ENCODE assay signal across 8 cellular contexts in the genomic region with DNA sequence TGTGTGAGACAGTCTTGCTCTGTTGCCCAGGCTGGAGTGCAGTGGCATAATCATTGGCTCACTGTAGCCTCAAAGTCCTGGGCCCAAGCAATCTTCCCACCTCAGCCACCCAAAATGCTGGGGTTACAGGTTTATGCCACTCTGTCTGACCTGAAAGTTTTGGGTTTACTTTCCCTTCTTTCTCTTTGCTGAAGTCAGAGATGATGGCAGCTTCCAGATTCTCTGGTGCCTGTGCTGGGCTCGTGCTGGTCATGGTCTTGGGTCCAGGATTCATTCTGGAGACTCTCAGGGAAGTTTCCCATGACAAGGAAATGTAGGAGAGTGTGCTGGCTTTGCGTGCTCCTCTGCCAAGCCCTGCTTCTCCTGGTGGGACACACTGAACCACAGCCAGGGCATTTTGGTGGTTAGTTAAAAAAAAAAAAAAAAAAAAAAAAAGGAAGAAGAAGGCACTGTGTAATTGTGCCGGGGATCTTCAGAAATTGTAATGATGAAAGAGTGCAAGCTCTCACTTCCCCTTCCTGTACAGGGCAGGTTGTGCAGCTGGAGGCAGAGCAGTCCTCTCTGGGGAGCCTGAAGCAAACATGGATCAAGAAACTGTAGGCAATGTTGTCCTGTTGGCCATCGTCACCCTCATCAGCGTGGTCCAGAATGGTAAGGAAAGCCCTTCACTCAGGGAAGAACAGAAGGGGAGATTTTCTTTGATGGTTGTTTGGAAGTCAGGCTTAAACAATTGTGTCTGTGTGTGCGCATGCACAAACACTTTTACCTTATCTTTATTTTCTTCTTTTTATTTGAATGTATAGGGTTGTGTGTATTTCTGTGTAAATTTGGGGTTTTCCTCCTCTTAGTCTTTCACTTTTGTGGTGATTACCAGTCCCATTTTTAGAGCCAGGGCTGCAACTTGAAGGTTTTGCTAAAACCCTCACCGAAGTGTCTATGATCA. TPM values are rescaled to one million over a fixed set of nuclear protein-coding genes. Genes with fewer than 3 reads are reported as not detected.
DNase-seq lines count a peak whose midpoint lies in the region; ATAC-seq and TF ChIP-seq lines count a peak whose summit lies in the region.

A gene (plus strand): TSS at position 519 of the 943 bp plus-strand sequence. CDS start 63 bp downstream, at position 582.

- ATAC-seq in activated CD4-positive, CD25-positive, alpha-beta regulatory T cell treated with anti-CD3 and anti-CD28 coated beads, Interleukin-2, amount 50 U/mL, for 24 hours: peak; percentile 15 to 21
- peak; percentile 62 for ATAC-seq in HG02970 (IDR thresholded peaks at IDR 0.05; ENCODE audit: low FRiP score, unreplicated experiment)

- no peaks in the 10 kb centered on the region for H3K9me3 ChIP-seq in Peyer's patch

- H3K27ac ChIP-seq in Peyer's patch (peak within 1 kb of the TSS; percentile 43 to 75 (median 56)), dorsolateral prefrontal cortex (peak within 1 kb of the TSS in 4 of 59 donors; percentile 21 to 36 (median 29))

- intact Hi-C loops in dorsolateral prefrontal cortex (cut with DNase I): no loop called here

- H3K4me1 ChIP-seq in Peyer's patch: peaks cover 0 to 11% (median 5%) of the 10 kb centered on the region in 4 donors

- H3K4me3 ChIP-seq in Peyer's patch (peak within 1 kb of the TSS; percentile 14 to 32 (median 26)), dorsolateral prefrontal cortex (peak within 1 kb of the TSS in 33 of 59 donors; percentile 7 to 49 (median 25))

- no peak for DNase-seq in activated CD4-positive, CD25-positive, alpha-beta regulatory T cell treated with anti-CD3 and anti-CD28 coated beads, Interleukin-2, amount 50 U/mL, for 72 hours
- DNase-seq in Peyer's patch: peak in 2 of 3 donors; percentile 72 to 81
- no peak for DNase-seq in dorsolateral prefrontal cortex
- peak; percentile 36 for DNase-seq in stimulated activated CD4-positive, alpha-beta T cell treated with anti-CD3 and anti-CD28 coated beads, Interleukin-4, amount 100 ng/mL, for 24 hours
- DNase-seq in NCI-H2171 (lab: John Stamatoyannopoulos, UW): no peak
- no peak for DNase-seq in NCI-H446 treated with DMSO at 0.1 percent for 48 hours (lab: John Stamatoyannopoulos, UW)

- H3K36me3 ChIP-seq in Peyer's patch: no peaks in the 10 kb centered on the region

- peak; percentile 20 to 43 for TF ChIP-seq POLR2A in Peyer's patch (IDR thresholded peaks at IDR 0.05)

- H3K27me3 ChIP-seq in Peyer's patch: no peaks in the 10 kb centered on the region
- peaks cover 0 to 3% (median 0%) of the 10 kb centered on the region in 45 donors for H3K27me3 ChIP-seq in dorsolateral prefrontal cortex

- no peak for TF ChIP-seq CTCF in Peyer's patch (IDR thresholded peaks at IDR 0.05)
- TF ChIP-seq CTCF in dorsolateral prefrontal cortex (IDR thresholded peaks at IDR 0.05 in 54 of 56, conservative IDR thresholded peaks at IDR 0.05 in 2 of 56; ENCODE audit: low read depth in 1 of 56, partially characterized antibody in 56 of 56): no peak

RNA-seq across cellular contexts. Expression of the gene that starts here (rescaled TPM):
- total RNA-seq in Peyer's patch (10 to 100 TPM in 2 of 4 donors, 1 to 10 TPM in 2; 7.6 to 19.8 (median 13.2) TPM), dorsolateral prefrontal cortex (10 to 100 TPM in 54 of 120 experiments, 1 to 10 TPM in 65, under 1 TPM in 1; 0.83 to 46.3 (median 9.5) TPM)

Comparison
In these comparisons a context has a peak if more than half of its experiments do, and no peak if none do; other contexts are left out.
1. DNase-seq: peak in Peyer's patch (2 of 3) and stimulated activated CD4-positive, alpha-beta T cell treated with anti-CD3 and anti-CD28 coated beads, Interleukin-4, amount 100 ng/mL, for 24 hours (single experiment); none in activated CD4-positive, CD25-positive, alpha-beta regulatory T cell treated with anti-CD3 and anti-CD28 coated beads, Interleukin-2, amount 50 U/mL, for 72 hours (single experiment), dorsolateral prefrontal cortex (0 of 10), NCI-H2171 (single experiment) and NCI-H446 treated with DMSO at 0.1 percent for 48 hours (single experiment).